ENCODE assay signal across 19 cellular contexts in genomic region chr2:96436416-96436815, GRCh38.
DNase-seq lines count a peak whose midpoint lies in the region; ATAC-seq, FAIRE-seq and TF ChIP-seq lines count a peak whose summit lies in the region.
"Had no signal": no experiment of that assay in that cellular context is flagged by ENCODE, and none has a peak within 500 bp of the region (broad histone marks: within the 10 kb centered on the region; RNA-seq: fewer than 3 reads in every experiment).

No MANE protein-coding gene starts in this region.

- H4K5ac ChIP-seq in H1 (ENCODE audit: insufficient read length, low read depth, low read length): no peak overlapping the region

- no peaks in the 10 kb centered on the region for H3K79me2 ChIP-seq in H1 (ENCODE audit: control insufficient read depth in 1 of 2, insufficient read depth in 2 of 2, low read length in 2 of 2)

- no peak for FAIRE-seq in H1 (lab: Jason Lieb, UNC)
- FAIRE-seq: GM12891, GM18507, H54 had no signal

- peak overlapping the region; percentile 84; the same call in 1 of the 2 replicates for H2BK5ac ChIP-seq in H1 (ENCODE audit: low read depth, low read length)

- ATAC-seq in GM21529 (IDR thresholded peaks at IDR 0.05; ENCODE audit: unreplicated experiment): no peak

- 59% methylated on average over 2 of the region's 2 CpGs for WGBS in HUES64
- 49% methylated on average over 2 of the region's 2 CpGs; no CpG with 5 or more reads in 1 of the 2 experiments for WGBS in H1 (ENCODE audit: extremely low coverage in 1 of 2, insufficient coverage in 1 of 2, insufficient read length in 1 of 2, insufficient replicate concordance in 2 of 2, low coverage in 1 of 2, low lambda C conversion rate in 2 of 2, missing lambda C conversion rate in 1 of 2), 2 experiments

- H2AK5ac ChIP-seq in H1 (ENCODE audit: low read depth, low read length): no peak overlapping the region

- peaks cover 22% of the 10 kb centered on the region for H3K4me1 ChIP-seq in HAP-1
- peaks cover 20% of the 10 kb centered on the region for H3K4me1 ChIP-seq in HUES64 (ENCODE audit: insufficient read depth, low read length)
- H3K4me1 ChIP-seq in H1 (replicated peaks in 1 of 4; ENCODE audit: control insufficient read depth in 3 of 4, insufficient read depth in 4 of 4, low read length in 3 of 4): peaks cover 0 to 5% (median 3%) of the 10 kb centered on the region in 4 experiments; a peak in 4 of 7 replicates

- no peaks in the 10 kb centered on the region for H4K20me1 ChIP-seq in H1 (replicated peaks in 1 of 2; ENCODE audit: control insufficient read depth in 1 of 2, insufficient read depth in 2 of 2, low read length in 2 of 2)

- H2BK20ac ChIP-seq in H1 (ENCODE audit: low read length): peak overlapping the region; percentile 23; the same call in 1 of the 2 replicates

- peak overlapping the region; percentile 28 to 49; a peak in 2 of 4 replicates for H3K4me2 ChIP-seq in H1 (ENCODE audit: insufficient read depth in 1 of 2, low read depth in 2 of 2, low read length in 2 of 2)

- no peak overlapping the region for H2BK15ac ChIP-seq in H1 (ENCODE audit: low read length)

- H2AFZ ChIP-seq in H1 (ENCODE audit: low read length): no peak overlapping the region
- H2AFZ ChIP-seq: GM23248 had no signal

- no peak overlapping the region for H3K4me3 ChIP-seq in HAP-1
- H3K4me3 ChIP-seq in HUES64 (ENCODE audit: low read length): peak overlapping the region; percentile 5; the same call in 1 of the 2 replicates
- peak overlapping the region in 1 of 4 experiments; percentile 29; a peak in 1 of 8 replicates for H3K4me3 ChIP-seq in H1 (ENCODE audit: extremely low read depth in 1 of 4, insufficient read depth in 2 of 4, low read depth in 3 of 4, low read length in 4 of 4)
- H3K4me3 ChIP-seq: GM23248 had no signal

- POLR2A ChIA-PET in H1 (lab: Charles Lee; ENCODE audit: partially characterized antibody): interaction anchor here (0.9 kb wide), 1 partner anchor 31 kb away, joined by 3 read pairs; no protein-coding TSS in a partner anchor

- no peaks in the 10 kb centered on the region for H3K27me3 ChIP-seq in HAP-1 (ENCODE audit: low read depth)
- H3K27me3 ChIP-seq in HUES64 (ENCODE audit: insufficient read depth, low read length): no peaks in the 10 kb centered on the region
- no peaks in the 10 kb centered on the region for H3K27me3 ChIP-seq in H1 (replicated peaks in 1 of 4; ENCODE audit: control insufficient read depth in 3 of 4, extremely low read depth in 1 of 4, insufficient read depth in 3 of 4, low read length in 3 of 4)

- no peak overlapping the region for H3K4ac ChIP-seq in H1 (replicated peaks; ENCODE audit: insufficient read length, low read depth, low read length)

- no peaks in the 10 kb centered on the region for H3K36me3 ChIP-seq in HAP-1 (replicated peaks)
- no peaks in the 10 kb centered on the region for H3K36me3 ChIP-seq in HUES64 (ENCODE audit: insufficient read depth, low read length)
- peaks cover 0 to 6% (median 2%) of the 10 kb centered on the region in 4 experiments; a peak in 2 of 8 replicates for H3K36me3 ChIP-seq in H1 (ENCODE audit: control insufficient read depth in 2 of 4, insufficient read depth in 4 of 4, low read length in 3 of 4)

- no peak for TF ChIP-seq CTCF in H1 (IDR thresholded peaks at IDR 0.05; ENCODE audit: control extremely low read depth in 1 of 3, insufficient read depth in 1 of 3, low read depth in 1 of 3, low read length in 3 of 3)

- H3K23ac ChIP-seq in H1 (ENCODE audit: insufficient read length): no peak overlapping the region

- H3K27ac ChIP-seq in HUES64 (ENCODE audit: low read depth, low read length) (peak overlapping the region; percentile 71; the same call in 1 of the 2 replicates), H1 (ENCODE audit: low read depth, low read length) (no peak overlapping the region)
- H3K27ac ChIP-seq: GM23248 had no signal

- in situ Hi-C loops in HAP-1 (cut with MboI; ENCODE audit: low sequenced_read_pairs): no loop called here

- H3K18ac ChIP-seq in H1 (ENCODE audit: extremely low read depth, low read length): no peak overlapping the region

- no peak for TF ChIP-seq RAD21 in H1 (IDR thresholded peaks at IDR 0.05 in 1 of 2, conservative IDR thresholded peaks at IDR 0.05 in 1 of 2; ENCODE audit: low read depth in 2 of 2, low read length in 2 of 2)

- H3K9me3 ChIP-seq in HAP-1: peaks cover 16% of the 10 kb centered on the region
- H3K9me3 ChIP-seq in HUES64 (ENCODE audit: insufficient read depth, low read depth, low read length): peaks cover 25% of the 10 kb centered on the region
- peaks cover 16% of the 10 kb centered on the region in 2 experiments for H3K9me3 ChIP-seq in H1 (ENCODE audit: insufficient read depth in 2 of 2, low read depth in 1 of 2, low read length in 1 of 2)

- H2BK120ac ChIP-seq in H1 (replicated peaks; ENCODE audit: low read depth, low read length): peak overlapping the region; percentile 77

- DNase-seq in HAP-1 (ENCODE audit: low spot score in 2 of 2) (peak; percentile 75 to 85), H1 (ENCODE audit: low read depth in 1 of 2, low spot score in 2 of 2) (no peak), mesenteric fat pad (ENCODE audit: low spot score) (no peak), T-helper 9 cell (no peak)
- DNase-seq in activated effector memory CD4-positive, alpha-beta T cell treated with Interleukin-2 at 50 U/mL for 16 hours: no peak
- DNase-seq: C1 segment of cervical spinal cord; Calu3; CD4-positive, alpha-beta memory T cell; COR-L47; DMS53; DMS79 treated with DMSO at 0.1 percent for 48 hours; GF-D8; GM23248; HFFc6 had no signal

- H3K9ac ChIP-seq in HUES64 (ENCODE audit: low read depth, low read length) (no peak overlapping the region), H1 (replicated peaks in 1 of 4; ENCODE audit: extremely low read depth in 1 of 4, low read depth in 3 of 4, low read length in 3 of 4) (no peak overlapping the region)
- H3K9ac ChIP-seq: GM23248 had no signal

- H3K14ac ChIP-seq in H1 (ENCODE audit: insufficient read length): no peak overlapping the region

- no peak for TF ChIP-seq EP300 in H1 (IDR thresholded peaks at IDR 0.05; ENCODE audit: borderline replicate concordance in 1 of 2, low read depth in 2 of 2, low read length in 2 of 2)

- TF ChIP-seq POLR2A in H1 (IDR thresholded peaks at IDR 0.05; ENCODE audit: control extremely low read depth in 1 of 2, low read depth in 2 of 2, low read length in 2 of 2): no peak

- H4K91ac ChIP-seq in H1 (replicated peaks; ENCODE audit: insufficient read length, low read length): no peak overlapping the region

- H3K79me1 ChIP-seq in H1 (ENCODE audit: low read depth, low read length): no peaks in the 10 kb centered on the region

- H2BK12ac ChIP-seq in H1 (ENCODE audit: low read depth, low read length): no peak overlapping the region

- no peak overlapping the region for H3K56ac ChIP-seq in H1 (replicated peaks; ENCODE audit: insufficient read length, low read depth, low read length)

- CTCF ChIA-PET in H1 (lab: Charles Lee; ENCODE audit: partially characterized antibody): interaction anchor here (1.1 to 1.7 kb wide), 5 partner anchors 23 to 114 kb away, joined by 3 to 5 read pairs (median 3); no protein-coding TSS in a partner anchor

- no peak overlapping the region for H4K8ac ChIP-seq in H1 (ENCODE audit: extremely low read depth, insufficient read depth, low read length)

- no peaks in the 10 kb centered on the region for H3K23me2 ChIP-seq in H1 (ENCODE audit: low read depth, low read length)

Comparison
In these comparisons a context has a peak if more than half of its experiments do, and no peak if none do; other contexts are left out.
1. DNase-seq: peak in HAP-1 (2 of 2); none in H1 (0 of 2), activated effector memory CD4-positive, alpha-beta T cell treated with Interleukin-2 at 50 U/mL for 16 hours (single experiment), mesenteric fat pad (single experiment) and T-helper 9 cell (single experiment).